In genomic region chr19:1159864-1160595, GRCh38 we compare ENCODE assay signal across 1 cellular context.
TF ChIP-seq lines count a peak whose summit lies in the region.

No MANE protein-coding gene starts in this region.

TF ChIP-seq in GM12878, 131 proteins besides CTCF, POLR2A, EP300 and RAD21:
- TF ChIP-seq MYC (IDR thresholded peaks at IDR 0.05; ENCODE audit: insufficient read depth, insufficient read length, insufficient replicate concordance, low read length, severe bottlenecking) (no peak), SUPT20H (IDR thresholded peaks at IDR 0.05; ENCODE audit: borderline replicate concordance, control insufficient read depth, low read depth, low read length) (no peak), NFIC (IDR thresholded peaks at IDR 0.05; ENCODE audit: low read depth, low read length) (no peak), IRF5 (IDR thresholded peaks at IDR 0.05; ENCODE audit: borderline replicate concordance) (no peak), ZNF207 (IDR thresholded peaks at IDR 0.05; ENCODE audit: borderline replicate concordance) (no peak), ZBED1 (IDR thresholded peaks at IDR 0.05; ENCODE audit: borderline replicate concordance) (no peak), NR2C1 (IDR thresholded peaks at IDR 0.05) (no peak), ZNF592 (IDR thresholded peaks at IDR 0.05) (no peak), TBL1XR1 (IDR thresholded peaks at IDR 0.05; ENCODE audit: low read depth, low read length) (no peak), TARDBP (IDR thresholded peaks at IDR 0.05; ENCODE audit: borderline replicate concordance) (no peak), NFXL1 (IDR thresholded peaks at IDR 0.05; ENCODE audit: borderline replicate concordance) (no peak), ZNF24 (IDR thresholded peaks at IDR 0.05) (no peak), KAT2A (conservative IDR thresholded peaks at IDR 0.05; ENCODE audit: control insufficient read depth, low read depth, low read length) (no peak), SUZ12 (IDR thresholded peaks at IDR 0.05; ENCODE audit: unreplicated experiment) (no peak), E2F8 (IDR thresholded peaks at IDR 0.05; ENCODE audit: low read depth, partially characterized antibody) (no peak), USF2 (IDR thresholded peaks at IDR 0.05; ENCODE audit: borderline replicate concordance, low read depth, low read length) (no peak), NR2F1 (conservative IDR thresholded peaks at IDR 0.05) (no peak), RCOR1 (conservative IDR thresholded peaks at IDR 0.05; ENCODE audit: low read depth, low read length) (no peak), RBBP5 (conservative IDR thresholded peaks at IDR 0.05) (no peak), SREBF1 (IDR thresholded peaks at IDR 0.05; ENCODE audit: low read length) (no peak)
